In the genomic region with DNA sequence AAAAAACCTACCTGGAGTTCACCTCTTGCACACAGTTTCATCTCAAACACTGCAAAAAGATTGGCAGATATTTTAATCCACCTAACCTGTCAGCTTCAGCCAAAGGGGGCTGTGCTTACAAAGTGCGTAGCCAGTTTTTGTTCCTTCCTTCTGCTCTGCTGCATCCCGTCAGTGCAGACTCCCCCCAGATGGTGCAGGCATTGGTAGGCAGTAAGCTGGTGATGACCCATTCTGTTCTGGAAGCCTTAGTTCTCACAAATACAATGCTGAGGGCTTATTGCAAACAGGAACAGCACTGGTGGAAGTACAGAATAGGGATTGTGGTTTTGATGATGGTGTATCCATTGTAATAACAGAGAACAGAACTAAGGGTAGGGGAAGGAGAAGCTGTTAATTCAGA, we compare ENCODE assay signal across 10 cellular contexts.
"Had no signal": no experiment of that assay in that cellular context is flagged by ENCODE, and none has a peak within 500 bp of the region (broad histone marks: within the 10 kb centered on the region; RNA-seq: fewer than 3 reads in every experiment).

No MANE protein-coding gene starts in this region.

- H3K27ac ChIP-seq: brain microvascular endothelial cell, colonic mucosa, esophagus muscularis mucosa, pancreas, SK-N-MC had no signal

- H3K27me3 ChIP-seq: brain microvascular endothelial cell, colonic mucosa, esophagus muscularis mucosa had no signal

- H3K9me3 ChIP-seq: colonic mucosa, esophagus muscularis mucosa, pancreas had no signal

- H3K4me1 Mint-ChIP-seq: stimulated activated naive B cell treated with anti-CD40 and anti-IgM and Interleukin-4, amounts not matched to agents 10 μg/mL and 1 μg/mL and 100 μg/mL, for 72 hours had no signal

- H3K9me3 Mint-ChIP-seq: stimulated activated naive B cell treated with anti-CD40 and anti-IgM and Interleukin-4, amounts not matched to agents 10 μg/mL and 1 μg/mL and 100 μg/mL, for 72 hours had no signal

- ATAC-seq: pancreas; stimulated activated naive B cell treated with anti-CD40 and anti-IgM and Interleukin-4, amounts not matched to agents 10 μg/mL and 1 μg/mL and 100 μg/mL, for 72 hours had no signal

- H3K4me3 ChIP-seq: colonic mucosa, esophagus muscularis mucosa, pancreas, SK-N-MC had no signal

- H3K27ac Mint-ChIP-seq: stimulated activated naive B cell treated with anti-CD40 and anti-IgM and Interleukin-4, amounts not matched to agents 10 μg/mL and 1 μg/mL and 100 μg/mL, for 72 hours had no signal

- H3K4me3 Mint-ChIP-seq: stimulated activated naive B cell treated with anti-CD40 and anti-IgM and Interleukin-4, amounts not matched to agents 10 μg/mL and 1 μg/mL and 100 μg/mL, for 72 hours had no signal

- H3K36me3 ChIP-seq: brain microvascular endothelial cell, colonic mucosa, esophagus muscularis mucosa, pancreas had no signal

- H3K4me1 ChIP-seq: colonic mucosa, pancreas had no signal

- H3K36me3 Mint-ChIP-seq: stimulated activated naive B cell treated with anti-CD40 and anti-IgM and Interleukin-4, amounts not matched to agents 10 μg/mL and 1 μg/mL and 100 μg/mL, for 72 hours had no signal

- DNase-seq: activated CD4-positive, alpha-beta T cell treated with anti-CD3 and anti-CD28 coated beads for 1 hour; activated CD4-positive, alpha-beta T cell treated with anti-CD3 and anti-CD28 coated beads, Interleukin-2, amount 50 U/mL, for 4 hours; activated naive CD4-positive, alpha-beta T cell treated with Interleukin-2 at 50 U/mL for 16 hours; activated T-cell treated with anti-CD3 and anti-CD28 coated beads for 4 hours; brain microvascular endothelial cell; colonic mucosa; pancreas; stimulated activated naive B cell treated with anti-CD40 and anti-IgM and Interleukin-4, amounts not matched to agents 10 μg/mL and 1 μg/mL and 100 μg/mL, for 72 hours had no signal
